27 cellular contexts compared by ENCODE assay signal in the genomic region with DNA sequence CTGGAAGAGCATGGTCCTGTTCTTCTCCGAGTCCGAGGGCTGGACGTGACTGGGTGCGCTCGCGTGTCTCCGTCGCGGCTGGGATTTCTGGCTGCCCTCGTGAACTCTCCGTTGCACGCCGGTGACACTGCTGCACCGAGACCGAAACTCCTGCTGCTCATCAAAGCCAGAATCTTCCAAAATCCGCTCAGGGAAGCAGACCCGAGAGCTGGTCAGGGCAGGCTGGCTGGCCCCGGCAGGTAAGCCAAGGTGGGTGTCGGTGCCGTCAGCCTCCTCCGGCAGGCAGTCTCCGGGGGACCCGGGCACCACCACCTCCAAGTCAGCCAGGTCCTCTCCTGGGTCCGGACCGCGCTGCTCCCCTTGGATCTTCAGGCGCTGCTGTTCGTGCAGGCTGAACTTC.
"Had no signal": no experiment of that assay in that cellular context is flagged by ENCODE, and none has a peak within 500 bp of the region (broad histone marks: within the 10 kb centered on the region; RNA-seq: fewer than 3 reads in every experiment).

No MANE protein-coding gene starts in this region.

- H3K4me3 Mint-ChIP-seq: activated B cell treated with CpG ODN at 0.5 μM for 24 hours; activated CD4-positive, alpha-beta T cell treated with anti-CD3 and anti-CD28 coated beads, Interleukin-2, amount 10 ng/mL, durations not matched to agents 24 days and 14 days; activated CD8-positive, alpha-beta memory T cell treated with anti-CD3 and anti-CD28 coated beads, Interleukin-2, amount 10 ng/mL, durations not matched to agents 7 days and 5 days; activated naive CD4-positive, alpha-beta T cell treated with anti-CD3 and anti-CD28 coated beads for 36 hours; activated naive CD8-positive, alpha-beta T cell; activated T-cell treated with anti-CD3 and anti-CD28 coated beads, Interleukin-2, amount 50 U/mL, for 4 hours; activated T-helper 17 cell treated with anti-CD3 and anti-CD28 coated beads, Interleukin-2, amount 50 U/mL, for 72 hours; T-helper 17 cell had no signal

- H3K27ac Mint-ChIP-seq: activated B cell treated with CpG ODN at 0.5 μM for 24 hours; activated CD4-positive, alpha-beta T cell treated with anti-CD3 and anti-CD28 coated beads, Interleukin-2, amount 10 ng/mL, durations not matched to agents 24 days and 14 days; activated CD8-positive, alpha-beta memory T cell treated with anti-CD3 and anti-CD28 coated beads, Interleukin-2, amount 10 ng/mL, durations not matched to agents 7 days and 5 days; activated naive CD8-positive, alpha-beta T cell; activated T-helper 17 cell treated with anti-CD3 and anti-CD28 coated beads, Interleukin-2, amount 50 U/mL, for 72 hours; T-helper 17 cell had no signal

- ATAC-seq: activated CD8-positive, alpha-beta memory T cell treated with anti-CD3 and anti-CD28 coated beads, Interleukin-2, amount 10 ng/mL, durations not matched to agents 7 days and 5 days; activated T-cell treated with anti-CD3 and anti-CD28 coated beads, Interleukin-2, amount 50 U/mL, for 4 hours; activated T-helper 17 cell treated with anti-CD3 and anti-CD28 coated beads, Interleukin-2, amount 50 U/mL, for 72 hours; T-helper 17 cell had no signal

- H3K36me3 Mint-ChIP-seq: activated CD8-positive, alpha-beta memory T cell treated with anti-CD3 and anti-CD28 coated beads, Interleukin-2, amount 10 ng/mL, durations not matched to agents 7 days and 5 days; activated naive CD8-positive, alpha-beta T cell had no signal

- H3K9me3 Mint-ChIP-seq: activated B cell treated with CpG ODN at 0.5 μM for 24 hours; activated CD4-positive, alpha-beta T cell treated with anti-CD3 and anti-CD28 coated beads, Interleukin-2, amount 10 ng/mL, durations not matched to agents 24 days and 14 days; activated naive CD4-positive, alpha-beta T cell treated with anti-CD3 and anti-CD28 coated beads for 36 hours; activated T-cell treated with anti-CD3 and anti-CD28 coated beads, Interleukin-2, amount 50 U/mL, for 4 hours; activated T-helper 17 cell treated with anti-CD3 and anti-CD28 coated beads, Interleukin-2, amount 50 U/mL, for 72 hours had no signal

- H3K27me3 ChIP-seq: brain microvascular endothelial cell, cardiac muscle cell, Peyer's patch had no signal

- H3K9me3 ChIP-seq: Peyer's patch had no signal

- H3K27me3 Mint-ChIP-seq: activated CD4-positive, alpha-beta T cell treated with anti-CD3 and anti-CD28 coated beads, Interleukin-2, amount 10 ng/mL, durations not matched to agents 24 days and 14 days; activated CD8-positive, alpha-beta memory T cell treated with anti-CD3 and anti-CD28 coated beads, Interleukin-2, amount 10 ng/mL, durations not matched to agents 7 days and 5 days; activated naive CD8-positive, alpha-beta T cell; activated T-helper 17 cell treated with anti-CD3 and anti-CD28 coated beads, Interleukin-2, amount 50 U/mL, for 72 hours had no signal

- DNase-seq: activated B cell treated with CpG ODN at 0.5 μM for 24 hours; activated CD4-positive, alpha-beta T cell treated with anti-CD3 and anti-CD28 coated beads for 1 hour; activated CD4-positive, alpha-beta T cell treated with anti-CD3 and anti-CD28 coated beads, Interleukin-2, amount 10 ng/mL, durations not matched to agents 24 days and 14 days; activated CD4-positive, alpha-beta T cell treated with anti-CD3 and anti-CD28 coated beads, Interleukin-2, amount 50 U/mL, for 48 hours; activated CD8-positive, alpha-beta memory T cell treated with anti-CD3 and anti-CD28 coated beads, Interleukin-2, amount 10 ng/mL, durations not matched to agents 7 days and 5 days; activated gamma-delta T cell; activated naive CD4-positive, alpha-beta T cell treated with anti-CD3 and anti-CD28 coated beads for 36 hours; activated T-cell treated with anti-CD3 and anti-CD28 coated beads, Interleukin-2, amount 50 U/mL, for 4 hours; amygdala; brain microvascular endothelial cell; Kasumi-1; KBM-7; NCI-H1417; NCI-H1930; NCI-H2171; NCI-H2227 treated with DMSO at 0.1 percent for 48 hours; NCI-H446 treated with DMSO at 0.1 percent for 48 hours; NCI-H526 treated with DMSO at 0.1 percent for 48 hours; NCI-H82; Peyer's patch; SHP77 treated with DMSO at 0.1 percent for 48 hours; T-helper 17 cell; T-helper 9 cell had no signal

- H3K27ac ChIP-seq: brain microvascular endothelial cell, cardiac muscle cell, Peyer's patch, RWPE1 had no signal

- H3K4me3 ChIP-seq: cardiac muscle cell, Peyer's patch had no signal

- H3K36me3 ChIP-seq: brain microvascular endothelial cell, cardiac muscle cell, Peyer's patch had no signal
